ENCODE assay signal across 26 cellular contexts in genomic region chr17:4234406-4234805, GRCh38. TPM values are rescaled to one million over a fixed set of nuclear protein-coding genes. Genes with fewer than 3 reads are reported as not detected.
DNase-seq lines count a peak whose midpoint lies in the region; ATAC-seq, FAIRE-seq and TF ChIP-seq lines count a peak whose summit lies in the region.
"Had no signal": no experiment of that assay in that cellular context is flagged by ENCODE, and none has a peak within 500 bp of the region (broad histone marks: within the 10 kb centered on the region; RNA-seq: fewer than 3 reads in every experiment).

No MANE protein-coding gene starts in this region.

- no peak overlapping the region for H2AFZ ChIP-seq in SK-N-SH (ENCODE audit: low read depth)
- no peak overlapping the region for H2AFZ ChIP-seq in GM12878 (ENCODE audit: control insufficient read depth, low read depth, low read length)
- H2AFZ ChIP-seq: GM23338 had no signal

- intact Hi-C loops in GM12878 (cut with micrococcal nuclease; ENCODE audit: unreplicated experiment) (no loop called here), tibial artery (cut with DNase I; ENCODE audit: low total_unique reads) (no loop called here), upper lobe of right lung (cut with DNase I) (no loop called here)

- SMC1A ChIA-PET in GM12878 (lab: Charles Lee; ENCODE audit: uncharacterized antibody, unreplicated experiment), result interaction anchor here (1.0 to 1.5 kb wide), 2 partner anchors 15 to 105 kb away, joined by 3 to 5 read pairs; no protein-coding TSS in a partner anchor

- peak overlapping the region in 1 of 2 experiments; percentile 98; a peak in 2 of 4 replicates for H3K27ac ChIP-seq in SK-N-SH (ENCODE audit: low read depth in 2 of 2, low read length in 1 of 2)
- H3K27ac ChIP-seq in GM12878 (ENCODE audit: control insufficient read depth, insufficient read depth), result no peak overlapping the region
- H3K27ac ChIP-seq in muscle layer of colon (ENCODE audit: low read depth, low read length), result peak overlapping the region; percentile 4
- H3K27ac ChIP-seq in tibial artery, result peak overlapping the region; percentile 80 to 88
- no peak overlapping the region for H3K27ac ChIP-seq in upper lobe of right lung
- H3K27ac ChIP-seq: body of pancreas, tibial nerve, WERI-Rb-1 had no signal

- TF ChIP-seq POLR2A in GM12878 (IDR thresholded peaks at IDR 0.05; ENCODE audit: low read depth, low read length), result no peak

- TF ChIP-seq EP300 in SK-N-SH (IDR thresholded peaks at IDR 0.05; ENCODE audit: borderline replicate concordance in 1 of 2, low read depth in 1 of 2, low read length in 1 of 2) (no peak), GM12878 (IDR thresholded peaks at IDR 0.05; ENCODE audit: borderline replicate concordance in 1 of 2, control insufficient read depth in 1 of 2, low read depth in 2 of 2, low read length in 2 of 2) (no peak)

- H3K79me2 ChIP-seq in SK-N-SH (ENCODE audit: insufficient read depth) (peaks cover 27% of the 10 kb centered on the region), GM12878 (ENCODE audit: control insufficient read depth, insufficient read depth, low read length) (no peaks in the 10 kb centered on the region)

- H3K4me2 ChIP-seq in SK-N-SH (no peak overlapping the region), GM12878 (ENCODE audit: control insufficient read depth, insufficient read depth) (no peak overlapping the region)
- H3K4me2 ChIP-seq: GM23338 had no signal

- RAD21 ChIA-PET in GM12878 (lab: Charles Lee; ENCODE audit: unreplicated experiment), result no interaction called here

- no peak for TF ChIP-seq CTCF in SK-N-SH (IDR thresholded peaks at IDR 0.05)
- TF ChIP-seq CTCF in GM12878 (IDR thresholded peaks at IDR 0.05 in 2 of 3, conservative IDR thresholded peaks at IDR 0.05 in 1 of 3; ENCODE audit: control insufficient read depth in 2 of 3, extremely low read depth in 1 of 3, insufficient read depth in 1 of 3, low read depth in 3 of 3, low read length in 3 of 3), result no peak
- no peak for TF ChIP-seq CTCF in tibial artery (IDR thresholded peaks at IDR 0.05)
- TF ChIP-seq CTCF in upper lobe of right lung (IDR thresholded peaks at IDR 0.05), result no peak
- no peak for TF ChIP-seq CTCF in GM10248 (IDR thresholded peaks at IDR 0.05; ENCODE audit: control extremely low read depth, extremely low read depth, low read depth, missing control alignments)

- CTCF ChIA-PET in SK-N-SH (lab: Yijun Ruan, JAX), result interaction anchor here (2.8 to 3.1 kb wide), 2 partner anchors 15 to 19 kb away, joined by 12 to 13 read pairs; no protein-coding TSS in a partner anchor
- CTCF ChIA-PET in GM12878 (lab: Yijun Ruan, JAX), result no interaction called here
- CTCF ChIA-PET in GM10248 (lab: Yijun Ruan, JAX), result interaction anchor here (1.0 to 2.1 kb wide), 4 partner anchors 13 to 20 kb away, joined by 3 to 8 read pairs (median 3); no protein-coding TSS in a partner anchor

- H3K9me2 ChIP-seq in SK-N-SH, result no peaks in the 10 kb centered on the region

- H3F3A ChIP-seq in SK-N-SH (replicated peaks; ENCODE audit: insufficient read depth), result peaks cover 50% of the 10 kb centered on the region

- peaks cover 3% of the 10 kb centered on the region; the same call in 1 of the 2 replicates for H4K20me1 ChIP-seq in SK-N-SH (ENCODE audit: insufficient read depth)
- no peaks in the 10 kb centered on the region for H4K20me1 ChIP-seq in GM12878 (ENCODE audit: control insufficient read depth, insufficient read depth)

- DNase-seq in SK-N-SH (no peak), GM12878 (ENCODE audit: low read depth, low spot score) (no peak), tibial artery (no peak), upper lobe of right lung (no peak), GM10248 (ENCODE audit: extremely low spot score) (no peak), AG08396 (ENCODE audit: low spot score) (no peak)
- DNase-seq: activated CD4-positive, alpha-beta T cell treated with anti-CD3 and anti-CD28 coated beads for 48 hours; activated effector memory CD4-positive, alpha-beta T cell treated with anti-CD3 and anti-CD28 coated beads, Interleukin-2, amount 50 U/mL, for 16 hours; activated naive CD8-positive, alpha-beta T cell treated with anti-CD3 and anti-CD28 coated beads, Interleukin-2, amount 10 ng/mL, durations not matched to agents 7 days and 5 days; activated T-cell treated with anti-CD3 and anti-CD28 coated beads, Interleukin-2, amount 50 U/mL, for 1 hour; body of pancreas; Calu3; cerebellar nuclear complex; hippocampal formation; Karpas-422; naive thymus-derived CD8-positive, alpha-beta T cell; NCI-H510A; nucleus accumbens; small intestine; stimulated activated CD4-positive, alpha-beta T cell treated with anti-CD3 and anti-CD28 coated beads, Interleukin-1b, Interleukin-23, amount 100 ng/mL, for 48 hours; stimulated activated CD8-positive, alpha-beta memory T cell treated with anti-CD3 and anti-CD28 coated beads, Interleukin-4, amount 100 ng/mL, for 48 hours; stimulated activated naive CD8-positive, alpha-beta T cell treated with anti-CD3 and anti-CD28 coated beads, Interleukin-15, amount 100 ng/mL, for 72 hours; WERI-Rb-1 had no signal

- in situ Hi-C loops in GM12878 (cut with MboI), result no loop called here

- H3K9ac ChIP-seq in SK-N-SH, result no peak overlapping the region
- H3K9ac ChIP-seq in GM12878 (ENCODE audit: control insufficient read depth, insufficient read depth, low read length), result no peak overlapping the region
- H3K9ac ChIP-seq in muscle layer of colon (ENCODE audit: low read length), result no peak overlapping the region

- peak; percentile 56 for FAIRE-seq in GM12878 (lab: Jason Lieb, UNC)
- FAIRE-seq: small intestine had no signal

- H3K36me3 ChIP-seq in SK-N-SH (replicated peaks in 1 of 2; ENCODE audit: control insufficient read depth in 1 of 2, insufficient read depth in 2 of 2, low read length in 1 of 2), result peaks cover 2 to 30% of the 10 kb centered on the region in 2 experiments
- H3K36me3 ChIP-seq in GM12878 (ENCODE audit: control insufficient read depth in 2 of 2, insufficient read depth in 2 of 2, low read length in 1 of 2), result peaks cover 1 to 34% of the 10 kb centered on the region in 2 experiments; a peak in 3 of 4 replicates
- H3K36me3 ChIP-seq in muscle layer of colon (ENCODE audit: insufficient read depth, low read length), result peaks cover 28% of the 10 kb centered on the region
- H3K36me3 ChIP-seq in tibial artery, result peaks cover 7 to 12% (median 9%) of the 10 kb centered on the region in 3 donors
- peaks cover 72% of the 10 kb centered on the region for H3K36me3 ChIP-seq in upper lobe of right lung

- H3K4me1 ChIP-seq in SK-N-SH (ENCODE audit: control insufficient read depth in 1 of 2, insufficient read depth in 2 of 2, low read depth in 1 of 2, low read length in 1 of 2), result peaks cover 3 to 42% of the 10 kb centered on the region in 2 experiments
- no peaks in the 10 kb centered on the region for H3K4me1 ChIP-seq in GM12878 (ENCODE audit: control insufficient read depth, insufficient read depth, low read length)
- H3K4me1 ChIP-seq in muscle layer of colon (ENCODE audit: insufficient read depth, low read length), result peaks cover 73% of the 10 kb centered on the region
- peaks cover 3 to 70% (median 51%) of the 10 kb centered on the region in 4 donors for H3K4me1 ChIP-seq in tibial artery
- peaks cover 16% of the 10 kb centered on the region for H3K4me1 ChIP-seq in upper lobe of right lung

- ATAC-seq in GM12878, result no peak
- ATAC-seq in upper lobe of right lung, result no peak
- ATAC-seq: body of pancreas; GM23338; naive thymus-derived CD8-positive, alpha-beta T cell; stimulated activated naive CD8-positive, alpha-beta T cell treated with anti-CD3 and anti-CD28 coated beads, Interleukin-15, amount 100 ng/mL, for 72 hours had no signal

- POLR2A ChIA-PET in SK-N-SH (lab: Yijun Ruan, JAX) (no interaction called here), GM12878 (lab: Charles Lee) (no interaction called here), GM10248 (lab: Yijun Ruan, JAX) (interaction anchor here (0.6 kb wide), 1 partner anchor 91 kb away, joined by 4 read pairs; no protein-coding TSS in a partner anchor)

- WGBS in SK-N-SH (ENCODE audit: low lambda C conversion rate), result 92% methylated on average over 1 of the region's 1 CpG
- WGBS in GM12878 (ENCODE audit: insufficient coverage, insufficient replicate concordance, low lambda C conversion rate, missing lambda C conversion rate), result 100% methylated on average over 1 of the region's 1 CpG

- H3K9me3 ChIP-seq in SK-N-SH (no peaks in the 10 kb centered on the region), GM12878 (replicated peaks; ENCODE audit: control insufficient read depth, insufficient read depth, low read length) (no peaks in the 10 kb centered on the region), muscle layer of colon (ENCODE audit: low read length) (no peaks in the 10 kb centered on the region), tibial artery (no peaks in the 10 kb centered on the region), upper lobe of right lung (no peaks in the 10 kb centered on the region)
- H3K9me3 ChIP-seq: body of pancreas, tibial nerve had no signal

- no TSS peak for BruUV-seq in GM12878 (replicated peaks; lab: Mats Ljungman, UMichigan)

- TF ChIP-seq RAD21 in SK-N-SH (IDR thresholded peaks at IDR 0.05; ENCODE audit: low read length) (no peak), GM12878 (IDR thresholded peaks at IDR 0.05; ENCODE audit: insufficient read depth, low read depth, low read length) (no peak)

- no peak overlapping the region for H3K4me3 ChIP-seq in SK-N-SH (ENCODE audit: low read depth in 2 of 2, low read length in 1 of 2)
- H3K4me3 ChIP-seq in GM12878, result no peak overlapping the region
- H3K4me3 ChIP-seq in muscle layer of colon (ENCODE audit: low read depth in 1 of 2, low read length in 2 of 2), result no peak overlapping the region
- H3K4me3 ChIP-seq in tibial artery, result no peak overlapping the region
- H3K4me3 ChIP-seq in upper lobe of right lung, result no peak overlapping the region
- H3K4me3 ChIP-seq: body of pancreas, GM23338, tibial nerve had no signal

- H3K27me3 ChIP-seq in SK-N-SH (ENCODE audit: insufficient read depth), result no peaks in the 10 kb centered on the region
- no peaks in the 10 kb centered on the region for H3K27me3 ChIP-seq in GM12878 (replicated peaks in 1 of 2; ENCODE audit: control insufficient read depth in 2 of 2, insufficient read depth in 2 of 2, low read length in 1 of 2)
- H3K27me3 ChIP-seq in muscle layer of colon (ENCODE audit: control insufficient read depth in 1 of 2, insufficient read depth in 2 of 2, low read length in 2 of 2), result no peaks in the 10 kb centered on the region
- no peaks in the 10 kb centered on the region for H3K27me3 ChIP-seq in tibial artery
- H3K27me3 ChIP-seq in upper lobe of right lung, result no peaks in the 10 kb centered on the region
- H3K27me3 ChIP-seq: body of pancreas, tibial nerve had no signal

RNA-seq across cellular contexts. Expression of gene ANKFY1, which starts 29.4 kb away (rescaled TPM):
- polyA plus RNA-seq in SK-N-SH (2012; rRNA removed) (26.9 and 29.6 TPM in 2 replicates), GM12878 (2011; rRNA removed) (14.4 and 19.1 TPM in 2 replicates), GM12878 (2014; fragmentation: Illumina TruSeq; extraction: Trizol) (16.0 and 17.5 TPM in 2 replicates), GM12878 (2014; fragmentation: Nextera tagmentation; extraction: Ambion mirVana) (1 to 10 TPM; 3.0 to 5.0 TPM), GM12878 (2014; rRNA removed) (16.7 and 18.1 TPM in 2 replicates), GM12878 (2016; fragmentation: Nextera tagmentation; extraction: Ambion mirVana) (10 to 100 TPM; 15.4 to 16.1 TPM)
- polyA plus RNA-seq in SK-N-SH (2012; cell fraction: cytosol; rRNA removed), result 18.5 and 21.9 TPM in 2 replicates
- polyA plus RNA-seq in SK-N-SH (2012; cell fraction: nucleus; rRNA removed), result 79.0 and 89.8 TPM in 2 replicates
- total RNA-seq in GM12878 (2013; cell fraction: nucleolus; rRNA removed), result 178 and 189 TPM in 2 replicates
- total RNA-seq in GM12878 (2014; rRNA removed) (13.6 and 18.1 TPM in 2 replicates), GM12878 (2014; rRNA removed; fragmentation: Illumina TruSeq; extraction: Trizol) (13.5 and 13.6 TPM in 2 replicates), GM12878 (2021) (26.4 and 27.7 TPM in 2 replicates), upper lobe of right lung (64.8 TPM)
- 8.1 TPM for polyA plus RNA-seq in GM12878 (2011; ENCODE audit: low read depth)
- 20.2 and 21.1 TPM in 2 replicates for polyA plus RNA-seq in GM12878 (2011; cell fraction: cytosol; rRNA removed)
- 190 and 205 TPM in 2 replicates for polyA plus RNA-seq in GM12878 (2011; cell fraction: nucleus; rRNA removed)
- polyA plus RNA-seq in GM12878 (2012), result 11.5 and 12.9 TPM in 2 replicates
- polyA minus RNA-seq in GM12878 (2011; rRNA and poly(A)+ RNA removed), result 47.5 and 53.7 TPM in 2 replicates
- 14.8 and 16.2 TPM in 2 replicates for polyA minus RNA-seq in GM12878 (2011; cell fraction: cytosol; rRNA and poly(A)+ RNA removed)
- 62.9 and 87.4 TPM in 2 replicates for polyA minus RNA-seq in GM12878 (2011; cell fraction: nucleus; rRNA and poly(A)+ RNA removed)

Comparison
In these comparisons a context has a peak if more than half of its experiments do, and no peak if none do; other contexts are left out.
1. H3K27ac ChIP-seq: peak in muscle layer of colon (single experiment) and tibial artery (2 of 2); none in GM12878 (single experiment) and upper lobe of right lung (single experiment).
2. Of the 26 proteins assayed by ChIP-seq in both GM12878 and SK-N-SH: peak only in GM12878: none; only in SK-N-SH: TCF12; in both: none; in neither: 25.